Comparison of ENCODE assay signal across 28 cellular contexts in the genomic region with DNA sequence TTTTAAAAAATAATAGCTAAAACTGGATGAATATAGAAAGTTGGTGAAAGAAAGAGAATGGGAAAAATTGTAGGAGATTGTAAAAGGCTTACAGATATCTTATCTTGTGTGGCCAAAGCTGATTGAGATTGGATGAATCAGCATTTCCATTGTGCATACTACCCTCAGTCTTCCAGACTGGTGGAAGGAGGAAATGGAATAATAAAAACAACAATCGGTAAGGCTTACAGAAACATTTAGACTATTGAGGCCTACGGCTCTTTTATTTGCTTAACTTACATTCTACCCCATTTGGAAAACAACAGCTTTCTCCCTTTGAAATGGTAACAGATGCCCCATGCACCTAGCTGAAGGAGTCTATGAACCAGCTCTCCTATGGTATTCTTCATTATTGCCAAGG.
DNase-seq lines count a peak whose midpoint lies in the region; ATAC-seq and TF ChIP-seq lines count a peak whose summit lies in the region.
"Had no signal": no experiment of that assay in that cellular context is flagged by ENCODE, and none has a peak within 500 bp of the region (broad histone marks: within the 10 kb centered on the region; RNA-seq: fewer than 3 reads in every experiment).

No MANE protein-coding gene starts in this region.

- H3K4me3 ChIP-seq in HUES48 (ENCODE audit: low read depth, low read length) (peak overlapping the region; percentile 36), Caco-2 (ENCODE audit: low read depth, low read length) (no peak overlapping the region), osteoblast (ENCODE audit: insufficient read depth, low read length) (no peak overlapping the region)
- H3K4me3 ChIP-seq: GM12878, heart right ventricle, sigmoid colon, transverse colon had no signal

- peaks cover 20% of the 10 kb centered on the region for H3K9me3 Mint-ChIP-seq in Caco-2 (ENCODE audit: unreplicated experiment)
- H3K9me3 Mint-ChIP-seq: activated T-cell treated with anti-CD3 and anti-CD28 coated beads, Interleukin-2, amount 50 U/mL, for 24 hours; stimulated activated naive CD8-positive, alpha-beta T cell treated with anti-CD3 and anti-CD28 coated beads, Interleukin-15, Interleukin-2, amounts not matched to agents 100 ng/mL and 50 ng/mL, for 24 hours had no signal

- POLR2A ChIA-PET in Caco-2 (lab: Charles Lee): no interaction called here

- peak; percentile 9 for DNase-seq in A172 (ENCODE audit: low spot score)
- DNase-seq in astrocyte of the hippocampus (ENCODE audit: low read depth, low spot score): peak; percentile 28
- DNase-seq in iPS DF 4.7 (ENCODE audit: extremely low read depth, low spot score): peak; percentile 28
- no peak for DNase-seq in Caco-2
- no peak for DNase-seq in osteoblast (ENCODE audit: insufficient read length, low spot score, missing footprints)
- DNase-seq in OCI-M2 (lab: John Stamatoyannopoulos, UW; ENCODE audit: unreplicated experiment): no peak
- DNase-seq: activated CD4-positive, alpha-beta memory T cell treated with anti-CD3 and anti-CD28 coated beads, Interleukin-2, amount 10 ng/mL, durations not matched to agents 7 days and 5 days; activated naive CD4-positive, alpha-beta T cell treated with Interleukin-2 at 50 U/mL for 16 hours; activated T-cell treated with anti-CD3 and anti-CD28 coated beads, Interleukin-2, amount 50 U/mL, for 24 hours; anterior cingulate cortex; HCEC 1CT; heart right ventricle; mesenchymal stem cell; naive thymus-derived CD8-positive, alpha-beta T cell; NCI-H1105; NCI-H2107; NCI-H526 treated with DMSO at 0.1 percent for 48 hours; PC-3; SIG-M5; sigmoid colon; transverse colon had no signal

- no peaks in the 10 kb centered on the region for H4K20me1 ChIP-seq in osteoblast (ENCODE audit: insufficient read depth, low read length)

- no peak overlapping the region for H3K4me2 ChIP-seq in osteoblast (ENCODE audit: insufficient read depth, low read length)

- H3K27ac Mint-ChIP-seq in Caco-2 (ENCODE audit: unreplicated experiment): no peak overlapping the region
- H3K27ac Mint-ChIP-seq: activated CD4-positive, alpha-beta memory T cell treated with anti-CD3 and anti-CD28 coated beads, Interleukin-2, amount 10 ng/mL, durations not matched to agents 7 days and 5 days; activated T-cell treated with anti-CD3 and anti-CD28 coated beads, Interleukin-2, amount 50 U/mL, for 24 hours; naive thymus-derived CD8-positive, alpha-beta T cell; stimulated activated naive CD8-positive, alpha-beta T cell treated with anti-CD3 and anti-CD28 coated beads, Interleukin-15, Interleukin-2, amounts not matched to agents 100 ng/mL and 50 ng/mL, for 24 hours; T-helper 1 cell treated with Interleukin-12 subunit alpha and Interleukin-12 subunit beta and Interleukin-4 antibody, amounts not matched to agents 30 μg/mL and 1 μg/mL, for 36 hours had no signal

- H3K27me3 ChIP-seq in HUES48 (ENCODE audit: control insufficient read depth, insufficient read depth, low read length): no peaks in the 10 kb centered on the region
- H3K27me3 ChIP-seq in Caco-2 (replicated peaks; ENCODE audit: control insufficient read depth, insufficient read depth, low read length): no peaks in the 10 kb centered on the region
- no peaks in the 10 kb centered on the region for H3K27me3 ChIP-seq in osteoblast (ENCODE audit: insufficient read depth, low read length)
- H3K27me3 ChIP-seq: heart right ventricle, sigmoid colon, transverse colon had no signal

- H3K27me3 Mint-ChIP-seq in Caco-2 (ENCODE audit: insufficient read depth, unreplicated experiment): peaks cover 2% of the 10 kb centered on the region
- H3K27me3 Mint-ChIP-seq: activated CD4-positive, alpha-beta memory T cell treated with anti-CD3 and anti-CD28 coated beads, Interleukin-2, amount 10 ng/mL, durations not matched to agents 7 days and 5 days; activated T-cell treated with anti-CD3 and anti-CD28 coated beads, Interleukin-2, amount 50 U/mL, for 24 hours had no signal

- TF ChIP-seq CTCF in Caco-2 (IDR thresholded peaks at IDR 0.05; ENCODE audit: insufficient read depth in 1 of 2, low read depth in 1 of 2, low read length in 1 of 2, severe bottlenecking in 1 of 2, unreplicated experiment in 1 of 2) (no peak), osteoblast (IDR thresholded peaks at IDR 0.05; ENCODE audit: extremely low read depth, low read depth, low read length) (no peak)

- H3K27ac ChIP-seq in HUES48 (ENCODE audit: low read depth, low read length): peak overlapping the region; percentile 2
- no peak overlapping the region for H3K27ac ChIP-seq in osteoblast (ENCODE audit: low read depth, low read length)
- H3K27ac ChIP-seq: 22Rv1, heart right ventricle, parathyroid adenoma, sigmoid colon, transverse colon had no signal

- H3K36me3 ChIP-seq in HUES48 (ENCODE audit: control insufficient read depth, insufficient read depth, low read length) (no peaks in the 10 kb centered on the region), Caco-2 (ENCODE audit: control insufficient read depth, insufficient read depth, low read length) (no peaks in the 10 kb centered on the region), osteoblast (ENCODE audit: insufficient read depth, low read length) (no peaks in the 10 kb centered on the region)
- H3K36me3 ChIP-seq: heart right ventricle, sigmoid colon, transverse colon had no signal

- H3K4me3 Mint-ChIP-seq in Caco-2 (ENCODE audit: unreplicated experiment): no peak overlapping the region
- H3K4me3 Mint-ChIP-seq: activated CD4-positive, alpha-beta memory T cell treated with anti-CD3 and anti-CD28 coated beads, Interleukin-2, amount 10 ng/mL, durations not matched to agents 7 days and 5 days; activated T-cell treated with anti-CD3 and anti-CD28 coated beads, Interleukin-2, amount 50 U/mL, for 24 hours; naive thymus-derived CD8-positive, alpha-beta T cell; stimulated activated naive CD8-positive, alpha-beta T cell treated with anti-CD3 and anti-CD28 coated beads, Interleukin-15, Interleukin-2, amounts not matched to agents 100 ng/mL and 50 ng/mL, for 24 hours; T-helper 1 cell treated with Interleukin-12 subunit alpha and Interleukin-12 subunit beta and Interleukin-4 antibody, amounts not matched to agents 30 μg/mL and 1 μg/mL, for 36 hours had no signal

- H3K9me3 ChIP-seq in HUES48 (ENCODE audit: control insufficient read depth, insufficient read depth, low read length) (0 out of 2 replicates have a peak, but pooled peaks cover 3% of the 10 kb centered on the region), Caco-2 (peaks cover 12% of the 10 kb centered on the region; the same call in 1 of the 2 replicates), osteoblast (ENCODE audit: low read depth, low read length) (no peaks in the 10 kb centered on the region)

- no peak overlapping the region; the same call in 1 of the 2 replicates for H3K9ac ChIP-seq in HUES48 (ENCODE audit: low read depth, low read length)
- H3K9ac ChIP-seq: parathyroid adenoma had no signal

- no TSS peak for BruUV-seq in Caco-2 (replicated peaks; lab: Mats Ljungman, UMichigan)

- CTCF ChIA-PET in Caco-2 (lab: Charles Lee): no interaction called here

- H3K79me2 ChIP-seq in osteoblast (ENCODE audit: insufficient read depth, low read length): no peaks in the 10 kb centered on the region
- H3K79me2 ChIP-seq: parathyroid adenoma had no signal

- no peaks in the 10 kb centered on the region for H3K36me3 Mint-ChIP-seq in Caco-2 (ENCODE audit: insufficient read depth, unreplicated experiment)

- H3K4me1 Mint-ChIP-seq in Caco-2 (ENCODE audit: low read depth, unreplicated experiment): peaks cover 7% of the 10 kb centered on the region
- H3K4me1 Mint-ChIP-seq: activated CD4-positive, alpha-beta memory T cell treated with anti-CD3 and anti-CD28 coated beads, Interleukin-2, amount 10 ng/mL, durations not matched to agents 7 days and 5 days; naive thymus-derived CD8-positive, alpha-beta T cell had no signal

- intact Hi-C loops in Caco-2 (cut with micrococcal nuclease; ENCODE audit: unreplicated experiment): no loop called here

- H2AFZ ChIP-seq in osteoblast (ENCODE audit: low read length): no peak overlapping the region
- H2AFZ ChIP-seq: parathyroid adenoma had no signal

- H3K4me1 ChIP-seq in HUES48 (ENCODE audit: control insufficient read depth, insufficient read depth, low read length): peaks cover 20% of the 10 kb centered on the region
- no peaks in the 10 kb centered on the region for H3K4me1 ChIP-seq in Caco-2
- no peaks in the 10 kb centered on the region for H3K4me1 ChIP-seq in osteoblast (ENCODE audit: insufficient read depth, low read length)
- H3K4me1 ChIP-seq: heart right ventricle, parathyroid adenoma, sigmoid colon, transverse colon had no signal

- ATAC-seq in HG03432 (IDR thresholded peaks at IDR 0.05; ENCODE audit: unreplicated experiment): no peak
- ATAC-seq: heart right ventricle; naive thymus-derived CD8-positive, alpha-beta T cell; PC-3 had no signal

Comparison
In these comparisons a context has a peak if more than half of its experiments do, and no peak if none do; other contexts are left out.
1. DNase-seq: peak in A172 (single experiment), astrocyte of the hippocampus (single experiment) and iPS DF 4.7 (single experiment); none in Caco-2 (0 of 2), osteoblast (single experiment) and OCI-M2 (single experiment).